12 cellular contexts compared by ENCODE assay signal in the genomic region with DNA sequence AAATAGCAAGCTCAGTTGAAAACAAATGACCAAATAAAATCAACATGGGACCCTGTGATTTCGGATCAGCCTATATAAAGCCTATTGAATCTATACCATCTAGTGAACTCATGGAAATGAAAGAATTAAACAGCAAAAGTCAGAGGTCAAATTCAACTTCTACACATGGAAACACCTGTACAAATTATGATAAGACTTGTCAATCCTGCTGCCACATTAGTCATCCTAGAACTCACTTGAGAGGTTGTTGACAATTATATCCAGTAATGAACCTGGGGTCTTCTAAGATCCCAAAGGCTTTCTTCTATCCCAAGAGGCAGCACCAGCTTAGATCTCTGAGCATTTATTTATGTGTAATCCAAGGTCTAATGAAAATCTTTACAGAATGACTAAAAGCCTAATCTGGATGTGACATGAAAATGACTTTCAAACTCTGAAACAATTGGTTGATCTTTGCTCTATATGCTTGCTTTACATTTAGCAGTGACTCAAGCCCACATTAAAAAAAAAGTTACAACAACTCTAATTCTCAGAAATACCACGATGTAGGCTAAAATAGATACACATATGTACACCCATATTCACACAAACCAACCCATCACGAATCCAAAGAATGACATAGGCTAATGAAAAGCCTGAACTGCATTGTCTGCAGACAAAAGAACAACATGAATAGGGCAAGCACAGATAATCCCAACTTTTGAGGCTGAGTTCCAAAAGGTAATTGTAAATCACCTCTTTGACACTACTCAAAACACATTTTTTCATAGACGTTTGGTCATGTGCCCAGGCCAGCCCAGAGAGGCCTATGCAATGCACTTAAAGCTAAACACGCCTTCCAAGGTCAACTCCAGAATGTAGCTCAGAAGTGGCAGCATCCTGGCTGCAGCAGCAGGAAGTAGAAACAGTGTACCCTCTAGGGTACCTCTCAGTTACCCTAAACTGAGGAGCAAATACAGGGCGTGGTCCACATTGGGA. TPM values are rescaled to one million over a fixed set of nuclear protein-coding genes. Genes with fewer than 3 reads are reported as not detected.
DNase-seq lines count a peak whose midpoint lies in the region; ATAC-seq, FAIRE-seq and TF ChIP-seq lines count a peak whose summit lies in the region.
"Had no signal": no experiment of that assay in that cellular context is flagged by ENCODE, and none has a peak within 500 bp of the region (broad histone marks: within the 10 kb centered on the region; RNA-seq: fewer than 3 reads in every experiment).

No MANE protein-coding gene starts in this region.

- TF ChIP-seq CTCF in kidney (IDR thresholded peaks at IDR 0.05; ENCODE audit: borderline replicate concordance, extremely low read depth, insufficient read depth): no peak

- peak overlapping the region in 1 of 2 donors; percentile 22 for H3K9ac ChIP-seq in kidney (ENCODE audit: low read length in 2 of 2)

- peaks cover 87% of the 10 kb centered on the region for H3K4me1 Mint-ChIP-seq in T-helper 2 cell treated with Interferon-gamma antibody and Interleukin-4, amounts not matched to agents 5 μg/mL and 100 μg/mL, for 36 hours (ENCODE audit: low read depth)

- H3K4me3 Mint-ChIP-seq in T-helper 2 cell treated with Interferon-gamma antibody and Interleukin-4, amounts not matched to agents 5 μg/mL and 100 μg/mL, for 36 hours: peak overlapping the region; percentile 68

- ATAC-seq in HG03175 (IDR thresholded peaks at IDR 0.05; ENCODE audit: unreplicated experiment): no peak

- H3K9me3 Mint-ChIP-seq in T-helper 2 cell treated with Interferon-gamma antibody and Interleukin-4, amounts not matched to agents 5 μg/mL and 100 μg/mL, for 36 hours: peaks cover 4% of the 10 kb centered on the region

- H3K4me1 ChIP-seq in kidney (ENCODE audit: control insufficient read depth in 1 of 2, insufficient read depth in 1 of 2, low read depth in 1 of 2, low read length in 2 of 2): peaks cover 0 to 10% of the 10 kb centered on the region in 2 donors

- H3K27me3 Mint-ChIP-seq in T-helper 2 cell treated with Interferon-gamma antibody and Interleukin-4, amounts not matched to agents 5 μg/mL and 100 μg/mL, for 36 hours (ENCODE audit: low read depth): no peaks in the 10 kb centered on the region

- peak overlapping the region; percentile 89 for H3K27ac Mint-ChIP-seq in T-helper 2 cell treated with Interferon-gamma antibody and Interleukin-4, amounts not matched to agents 5 μg/mL and 100 μg/mL, for 36 hours

- peaks cover 25% of the 10 kb centered on the region for H3K36me3 Mint-ChIP-seq in T-helper 2 cell treated with Interferon-gamma antibody and Interleukin-4, amounts not matched to agents 5 μg/mL and 100 μg/mL, for 36 hours (ENCODE audit: low read depth)

- H3K4me3 ChIP-seq in kidney (ENCODE audit: low read length in 2 of 2): no peak overlapping the region
- H3K4me3 ChIP-seq: coronary artery, heart right ventricle had no signal

- H3K36me3 ChIP-seq in kidney (ENCODE audit: control insufficient read depth in 1 of 2, insufficient read depth in 2 of 2, low read length in 2 of 2): no peaks in the 10 kb centered on the region
- H3K36me3 ChIP-seq: heart right ventricle had no signal

- DNase-seq in DMS153 (lab: John Stamatoyannopoulos, UW): peak; percentile 26
- no peak for DNase-seq in GM19239 (ENCODE audit: insufficient read length, low spot score)
- DNase-seq in T-helper 2 cell treated with Interferon-gamma antibody and Interleukin-4, amounts not matched to agents 5 μg/mL and 100 μg/mL, for 36 hours (ENCODE audit: low spot score): no peak
- no peak for DNase-seq in kidney
- DNase-seq in OCI-M2 (lab: John Stamatoyannopoulos, UW; ENCODE audit: unreplicated experiment): no peak
- DNase-seq in NCI-H1105 (lab: John Stamatoyannopoulos, UW): no peak
- DNase-seq: heart right ventricle; NCI-H2227 treated with DMSO at 0.1 percent for 48 hours; stimulated activated CD8-positive, alpha-beta memory T cell treated with anti-CD3 and anti-CD28 coated beads, Interleukin-4, amount 100 ng/mL, for 48 hours had no signal

- FAIRE-seq in GM19239 (lab: Jason Lieb, UNC) (peak; percentile 40), kidney (lab: Jason Lieb, UNC) (no peak)
- FAIRE-seq: HTR-8/SVneo had no signal

- H3K27ac ChIP-seq in kidney (ENCODE audit: low read depth in 2 of 2, low read length in 2 of 2): peak overlapping the region; percentile 78 to 79
- H3K27ac ChIP-seq: coronary artery had no signal

- intact Hi-C loops in kidney (cut with DNase I): no loop called here

- H3K9me3 ChIP-seq in kidney (ENCODE audit: control insufficient read depth in 1 of 2, low read length in 2 of 2): no peaks in the 10 kb centered on the region
- H3K9me3 ChIP-seq: heart right ventricle had no signal

RNA-seq across cellular contexts. Expression of a gene that starts 59.0 kb away (rescaled TPM):
- 40.5 TPM for total RNA-seq in kidney
- polyA plus RNA-seq in kidney (ENCODE audit: insufficient read depth, low read depth, low replicate concordance): 8.6 TPM
